Comparison of ENCODE assay signal across 8 cellular contexts in genomic region chr4:168153596-168154440, GRCh38.
DNase-seq lines count a peak whose midpoint lies in the region; ATAC-seq and TF ChIP-seq lines count a peak whose summit lies in the region.

No MANE protein-coding gene starts in this region.

- no peaks in the 10 kb centered on the region for H3K36me3 ChIP-seq in thoracic aorta

- no peaks in the 10 kb centered on the region for H3K9me3 ChIP-seq in thoracic aorta

- DNase-seq in DMS153 (lab: John Stamatoyannopoulos, UW) (peak; percentile 64), KG1 (lab: John Stamatoyannopoulos, UW) (peak; percentile 7), RPMI7951 (ENCODE audit: low read depth) (peak; percentile 77), fibroblast of the aortic adventitia (ENCODE audit: low read depth) (peak; percentile 92), omental fat pad (ENCODE audit: low spot score) (peak; percentile 50), thoracic aorta (ENCODE audit: low spot score) (peak; percentile 20)
- DNase-seq in activated T-helper 9 cell treated with anti-CD3 and anti-CD28 coated beads, Interleukin-2, amount 50 U/mL, for 16 hours (ENCODE audit: low read depth): peak; percentile 12

- no peaks in the 10 kb centered on the region for H3K27me3 ChIP-seq in thoracic aorta (replicated peaks; ENCODE audit: insufficient read depth)

- TF ChIP-seq CTCF in fibroblast of the aortic adventitia (IDR thresholded peaks at IDR 0.05; ENCODE audit: insufficient read depth, low read length): peak; percentile 68
- TF ChIP-seq CTCF in omental fat pad (IDR thresholded peaks at IDR 0.05): no peak
- peak; percentile 35 for TF ChIP-seq CTCF in thoracic aorta (IDR thresholded peaks at IDR 0.05)

- no peak overlapping the region for H3K27ac ChIP-seq in thoracic aorta

- peak overlapping the region; percentile 39 for H3K4me3 ChIP-seq in fibroblast of the aortic adventitia (ENCODE audit: low read depth, low read length)
- peak overlapping the region; percentile 57 for H3K4me3 ChIP-seq in thoracic aorta

- H3K4me1 ChIP-seq in thoracic aorta (ENCODE audit: control insufficient read depth in 1 of 2, low read depth in 2 of 2): no peaks in the 10 kb centered on the region

- ATAC-seq in GM21576 (IDR thresholded peaks at IDR 0.05; ENCODE audit: unreplicated experiment): peak; percentile 89
- peak; percentile 59 for ATAC-seq in omental fat pad (ENCODE audit: low FRiP score)
- no peak for ATAC-seq in thoracic aorta (ENCODE audit: insufficient number of reproducible peaks, low FRiP score, low read depth)

Comparison
In these comparisons a context has a peak if more than half of its experiments do, and no peak if none do; other contexts are left out.
1. DNase-seq: peak in every context shown above with its lines; median percentile 92 in fibroblast of the aortic adventitia; 77 in RPMI7951; 64 in DMS153; 50 in omental fat pad; 20 in thoracic aorta; 12 in activated T-helper 9 cell treated with anti-CD3 and anti-CD28 coated beads, Interleukin-2, amount 50 U/mL, for 16 hours; 7 in KG1.
2. CTCF ChIP-seq: peak in fibroblast of the aortic adventitia (single experiment) and thoracic aorta (single experiment); none in omental fat pad (0 of 3).